ENCODE assay signal across 1 cellular context in genomic region chr22:23908561-23909205, GRCh38.
TF ChIP-seq lines count a peak whose summit lies in the region.

No MANE protein-coding gene starts in this region.

TF ChIP-seq in HEK293, 187 proteins besides CTCF, POLR2A, EP300 and RAD21 (continued from another document):
- TF ChIP-seq ZNF341 (tag by site-specific recombination; IDR thresholded peaks at IDR 0.05; ENCODE audit: low read depth) = peak; percentile 47; the same call in 1 of the 2 replicates
- TF ChIP-seq ZFP37 (tag by site-specific recombination; IDR thresholded peaks at IDR 0.05) = no peak
- TF ChIP-seq ZNF433 (tag by site-specific recombination; IDR thresholded peaks at IDR 0.05; ENCODE audit: low read depth) = no peak
- peak; percentile 72 for TF ChIP-seq PRDM10 (tag by site-specific recombination; IDR thresholded peaks at IDR 0.05)
- TF ChIP-seq ZXDB (tag by site-specific recombination; IDR thresholded peaks at IDR 0.05) = no peak
- no peak for TF ChIP-seq ZNF664 (tag by site-specific recombination; IDR thresholded peaks at IDR 0.05)
